23 cellular contexts compared by ENCODE assay signal in the genomic region with DNA sequence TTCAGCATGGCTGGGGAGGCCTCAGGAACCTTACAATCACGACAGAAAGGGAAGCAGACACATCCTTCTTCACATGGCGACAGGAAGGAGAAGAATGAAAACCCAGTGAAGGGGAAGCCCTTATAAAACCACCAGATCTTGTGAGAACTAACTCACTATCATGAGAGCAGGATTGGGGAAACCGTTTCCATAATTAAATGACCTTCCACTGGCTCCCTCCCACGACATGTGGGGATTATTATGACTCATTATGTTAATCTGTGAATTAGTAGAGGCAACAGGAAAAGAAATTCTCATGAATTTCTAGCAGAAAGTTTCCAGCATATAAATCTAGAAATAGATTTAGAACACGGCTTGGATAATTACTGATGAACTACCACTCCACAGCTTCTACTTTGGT.
"Had no signal": no experiment of that assay in that cellular context is flagged by ENCODE, and none has a peak within 500 bp of the region (broad histone marks: within the 10 kb centered on the region; RNA-seq: fewer than 3 reads in every experiment).

No MANE protein-coding gene starts in this region.

- ATAC-seq: activated T-cell treated with anti-CD3 and anti-CD28 coated beads, Interleukin-2, amount 50 U/mL, for 4 hours; SK-N-SH treated with all-trans-retinoic acid at 6 μM for 48 hours had no signal

- H3K27me3 Mint-ChIP-seq: activated B cell treated with CpG ODN at 0.5 μM for 24 hours; activated CD4-positive, alpha-beta memory T cell treated with anti-CD3 and anti-CD28 coated beads for 36 hours; activated CD4-positive, alpha-beta T cell treated with anti-CD3 and anti-CD28 coated beads, Interleukin-2, amount 10 ng/mL, durations not matched to agents 7 days and 5 days; activated naive CD4-positive, alpha-beta T cell treated with anti-CD3 and anti-CD28 coated beads, Interleukin-2, amount 10 ng/mL, durations not matched to agents 7 days and 5 days; activated naive CD8-positive, alpha-beta T cell treated with anti-CD3 and anti-CD28 coated beads for 36 hours had no signal

- H3K4me1 Mint-ChIP-seq: activated B cell treated with CpG ODN at 0.5 μM for 24 hours; activated CD4-positive, alpha-beta T cell treated with anti-CD3 and anti-CD28 coated beads, Interleukin-2, amount 10 ng/mL, durations not matched to agents 7 days and 5 days; activated naive CD4-positive, alpha-beta T cell treated with anti-CD3 and anti-CD28 coated beads, Interleukin-2, amount 10 ng/mL, durations not matched to agents 7 days and 5 days had no signal

- H3K36me3 Mint-ChIP-seq: activated CD4-positive, alpha-beta memory T cell treated with anti-CD3 and anti-CD28 coated beads for 36 hours; activated naive CD4-positive, alpha-beta T cell treated with anti-CD3 and anti-CD28 coated beads, Interleukin-2, amount 10 ng/mL, durations not matched to agents 7 days and 5 days had no signal

- H3K4me3 Mint-ChIP-seq: activated B cell treated with CpG ODN at 0.5 μM for 24 hours; activated CD4-positive, alpha-beta memory T cell treated with anti-CD3 and anti-CD28 coated beads for 36 hours; activated CD4-positive, alpha-beta T cell treated with anti-CD3 and anti-CD28 coated beads, Interleukin-2, amount 10 ng/mL, durations not matched to agents 7 days and 5 days; activated naive CD4-positive, alpha-beta T cell treated with anti-CD3 and anti-CD28 coated beads, Interleukin-2, amount 10 ng/mL, durations not matched to agents 7 days and 5 days; activated naive CD8-positive, alpha-beta T cell treated with anti-CD3 and anti-CD28 coated beads for 36 hours; activated T-cell treated with anti-CD3 and anti-CD28 coated beads, Interleukin-2, amount 50 U/mL, for 4 hours; T-helper 1 cell treated with Interleukin-12 subunit alpha and Interleukin-12 subunit beta and Interleukin-4 antibody, amounts not matched to agents 30 μg/mL and 1 μg/mL, for 36 hours had no signal

- H3K27ac Mint-ChIP-seq: activated B cell treated with CpG ODN at 0.5 μM for 24 hours; activated CD4-positive, alpha-beta memory T cell treated with anti-CD3 and anti-CD28 coated beads for 36 hours; activated CD4-positive, alpha-beta T cell treated with anti-CD3 and anti-CD28 coated beads, Interleukin-2, amount 10 ng/mL, durations not matched to agents 7 days and 5 days; activated naive CD4-positive, alpha-beta T cell treated with anti-CD3 and anti-CD28 coated beads, Interleukin-2, amount 10 ng/mL, durations not matched to agents 7 days and 5 days; activated naive CD8-positive, alpha-beta T cell treated with anti-CD3 and anti-CD28 coated beads for 36 hours; T-helper 1 cell treated with Interleukin-12 subunit alpha and Interleukin-12 subunit beta and Interleukin-4 antibody, amounts not matched to agents 30 μg/mL and 1 μg/mL, for 36 hours had no signal

- DNase-seq: activated B cell treated with CpG ODN at 0.5 μM for 24 hours; activated CD4-positive, alpha-beta memory T cell treated with anti-CD3 and anti-CD28 coated beads for 36 hours; activated CD4-positive, alpha-beta T cell treated with anti-CD3 and anti-CD28 coated beads, Interleukin-2, amount 10 ng/mL, durations not matched to agents 7 days and 5 days; activated CD8-positive, alpha-beta memory T cell treated with anti-CD3 and anti-CD28 coated beads for 24 hours; activated gamma-delta T cell treated with Interleukin-2 at 50 U/mL for 16 hours; activated naive CD4-positive, alpha-beta T cell treated with anti-CD3 and anti-CD28 coated beads, Interleukin-2, amount 10 ng/mL, durations not matched to agents 7 days and 5 days; activated naive CD8-positive, alpha-beta T cell treated with anti-CD3 and anti-CD28 coated beads for 36 hours; activated T-cell treated with anti-CD3 and anti-CD28 coated beads, Interleukin-2, amount 50 U/mL, for 4 hours; brain microvascular endothelial cell; Kasumi-1; NCI-H1048; NCI-H146; NCI-H187 treated with DMSO at 0.1 percent for 48 hours; NCI-H2081 treated with DMSO at 0.1 percent for 48 hours; NCI-H446; NCI-H524; Peyer's patch; SHP77; SW 1271 had no signal

- H3K4me3 ChIP-seq: cardiac muscle cell, Peyer's patch, SJSA1 had no signal
